In the genomic region with DNA sequence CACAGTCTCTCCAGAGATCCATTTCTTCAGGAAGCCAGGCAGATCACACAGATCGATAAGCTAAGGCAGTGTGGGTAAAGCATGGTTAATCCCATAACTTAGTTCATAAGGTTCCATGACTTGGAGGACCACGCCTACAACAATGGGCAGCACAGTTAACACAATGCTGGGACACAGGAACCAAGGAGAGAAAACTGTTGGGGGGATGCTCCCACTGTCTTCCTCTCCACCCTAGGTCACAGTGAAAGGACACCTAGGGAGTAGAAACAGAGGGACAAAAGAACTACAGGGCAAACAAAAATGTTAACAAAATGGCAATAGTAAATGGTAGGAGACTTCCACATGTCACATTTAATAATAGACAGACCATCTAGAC, we compare ENCODE assay signal across 1 cellular context.
TF ChIP-seq lines count a peak whose summit lies in the region.

No MANE protein-coding gene starts in this region.

TF ChIP-seq in GM23338, 12 proteins besides CTCF, POLR2A, EP300 and RAD21 (continued from another document):
- TF ChIP-seq, protein P1, sequence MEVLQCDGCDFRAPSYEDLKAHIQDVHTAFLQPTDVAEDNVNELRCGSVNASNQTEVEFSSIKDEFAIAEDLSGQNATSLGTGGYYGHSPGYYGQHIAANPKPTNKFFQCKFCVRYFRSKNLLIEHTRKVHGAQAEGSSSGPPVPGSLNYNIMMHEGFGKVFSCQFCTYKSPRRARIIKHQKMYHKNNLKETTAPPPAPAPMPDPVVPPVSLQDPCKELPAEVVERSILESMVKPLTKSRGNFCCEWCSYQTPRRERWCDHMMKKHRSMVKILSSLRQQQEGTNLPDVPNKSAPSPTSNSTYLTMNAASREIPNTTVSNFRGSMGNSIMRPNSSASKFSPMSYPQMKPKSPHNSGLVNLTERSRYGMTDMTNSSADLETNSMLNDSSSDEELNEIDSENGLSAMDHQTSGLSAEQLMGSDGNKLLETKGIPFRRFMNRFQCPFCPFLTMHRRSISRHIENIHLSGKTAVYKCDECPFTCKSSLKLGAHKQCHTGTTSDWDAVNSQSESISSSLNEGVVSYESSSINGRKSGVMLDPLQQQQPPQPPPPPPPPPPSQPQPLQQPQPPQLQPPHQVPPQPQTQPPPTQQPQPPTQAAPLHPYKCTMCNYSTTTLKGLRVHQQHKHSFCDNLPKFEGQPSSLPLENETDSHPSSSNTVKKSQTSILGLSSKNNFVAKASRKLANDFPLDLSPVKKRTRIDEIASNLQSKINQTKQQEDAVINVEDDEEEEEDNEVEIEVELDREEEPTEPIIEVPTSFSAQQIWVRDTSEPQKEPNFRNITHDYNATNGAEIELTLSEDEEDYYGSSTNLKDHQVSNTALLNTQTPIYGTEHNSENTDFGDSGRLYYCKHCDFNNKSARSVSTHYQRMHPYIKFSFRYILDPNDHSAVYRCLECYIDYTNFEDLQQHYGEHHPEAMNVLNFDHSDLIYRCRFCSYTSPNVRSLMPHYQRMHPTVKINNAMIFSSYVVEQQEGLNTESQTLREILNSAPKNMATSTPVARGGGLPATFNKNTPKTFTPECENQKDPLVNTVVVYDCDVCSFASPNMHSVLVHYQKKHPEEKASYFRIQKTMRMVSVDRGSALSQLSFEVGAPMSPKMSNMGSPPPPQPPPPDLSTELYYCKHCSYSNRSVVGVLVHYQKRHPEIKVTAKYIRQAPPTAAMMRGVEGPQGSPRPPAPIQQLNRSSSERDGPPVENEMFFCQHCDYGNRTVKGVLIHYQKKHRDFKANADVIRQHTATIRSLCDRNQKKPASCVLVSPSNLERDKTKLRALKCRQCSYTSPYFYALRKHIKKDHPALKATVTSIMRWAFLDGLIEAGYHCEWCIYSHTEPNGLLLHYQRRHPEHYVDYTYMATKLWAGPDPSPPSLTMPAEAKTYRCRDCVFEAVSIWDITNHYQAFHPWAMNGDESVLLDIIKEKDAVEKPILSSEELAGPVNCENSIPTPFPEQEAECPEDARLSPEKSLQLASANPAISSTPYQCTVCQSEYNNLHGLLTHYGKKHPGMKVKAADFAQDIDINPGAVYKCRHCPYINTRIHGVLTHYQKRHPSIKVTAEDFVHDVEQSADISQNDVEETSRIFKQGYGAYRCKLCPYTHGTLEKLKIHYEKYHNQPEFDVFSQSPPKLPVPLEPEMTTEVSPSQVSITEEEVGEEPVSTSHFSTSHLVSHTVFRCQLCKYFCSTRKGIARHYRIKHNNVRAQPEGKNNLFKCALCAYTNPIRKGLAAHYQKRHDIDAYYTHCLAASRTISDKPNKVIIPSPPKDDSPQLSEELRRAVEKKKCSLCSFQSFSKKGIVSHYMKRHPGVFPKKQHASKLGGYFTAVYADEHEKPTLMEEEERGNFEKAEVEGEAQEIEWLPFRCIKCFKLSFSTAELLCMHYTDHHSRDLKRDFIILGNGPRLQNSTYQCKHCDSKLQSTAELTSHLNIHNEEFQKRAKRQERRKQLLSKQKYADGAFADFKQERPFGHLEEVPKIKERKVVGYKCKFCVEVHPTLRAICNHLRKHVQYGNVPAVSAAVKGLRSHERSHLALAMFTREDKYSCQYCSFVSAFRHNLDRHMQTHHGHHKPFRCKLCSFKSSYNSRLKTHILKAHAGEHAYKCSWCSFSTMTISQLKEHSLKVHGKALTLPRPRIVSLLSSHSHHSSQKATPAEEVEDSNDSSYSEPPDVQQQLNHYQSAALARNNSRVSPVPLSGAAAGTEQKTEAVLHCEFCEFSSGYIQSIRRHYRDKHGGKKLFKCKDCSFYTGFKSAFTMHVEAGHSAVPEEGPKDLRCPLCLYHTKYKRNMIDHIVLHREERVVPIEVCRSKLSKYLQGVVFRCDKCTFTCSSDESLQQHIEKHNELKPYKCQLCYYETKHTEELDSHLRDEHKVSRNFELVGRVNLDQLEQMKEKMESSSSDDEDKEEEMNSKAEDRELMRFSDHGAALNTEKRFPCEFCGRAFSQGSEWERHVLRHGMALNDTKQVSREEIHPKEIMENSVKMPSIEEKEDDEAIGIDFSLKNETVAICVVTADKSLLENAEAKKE (CRISPR knock-in tag; IDR thresholded peaks at IDR 0.05), result no peak
- TF ChIP-seq ZNF331 (CRISPR knock-in tag; IDR thresholded peaks at IDR 0.05; ENCODE audit: low read depth) (no peak), NANOG (IDR thresholded peaks at IDR 0.05; ENCODE audit: borderline replicate concordance) (no peak), EZH2 (IDR thresholded peaks at IDR 0.05; ENCODE audit: low read depth, unreplicated experiment) (no peak), ETS1 (IDR thresholded peaks at IDR 0.05) (no peak), STAT1 (IDR thresholded peaks at IDR 0.05; ENCODE audit: unreplicated experiment) (no peak)
- TF ChIP-seq, protein P2, sequence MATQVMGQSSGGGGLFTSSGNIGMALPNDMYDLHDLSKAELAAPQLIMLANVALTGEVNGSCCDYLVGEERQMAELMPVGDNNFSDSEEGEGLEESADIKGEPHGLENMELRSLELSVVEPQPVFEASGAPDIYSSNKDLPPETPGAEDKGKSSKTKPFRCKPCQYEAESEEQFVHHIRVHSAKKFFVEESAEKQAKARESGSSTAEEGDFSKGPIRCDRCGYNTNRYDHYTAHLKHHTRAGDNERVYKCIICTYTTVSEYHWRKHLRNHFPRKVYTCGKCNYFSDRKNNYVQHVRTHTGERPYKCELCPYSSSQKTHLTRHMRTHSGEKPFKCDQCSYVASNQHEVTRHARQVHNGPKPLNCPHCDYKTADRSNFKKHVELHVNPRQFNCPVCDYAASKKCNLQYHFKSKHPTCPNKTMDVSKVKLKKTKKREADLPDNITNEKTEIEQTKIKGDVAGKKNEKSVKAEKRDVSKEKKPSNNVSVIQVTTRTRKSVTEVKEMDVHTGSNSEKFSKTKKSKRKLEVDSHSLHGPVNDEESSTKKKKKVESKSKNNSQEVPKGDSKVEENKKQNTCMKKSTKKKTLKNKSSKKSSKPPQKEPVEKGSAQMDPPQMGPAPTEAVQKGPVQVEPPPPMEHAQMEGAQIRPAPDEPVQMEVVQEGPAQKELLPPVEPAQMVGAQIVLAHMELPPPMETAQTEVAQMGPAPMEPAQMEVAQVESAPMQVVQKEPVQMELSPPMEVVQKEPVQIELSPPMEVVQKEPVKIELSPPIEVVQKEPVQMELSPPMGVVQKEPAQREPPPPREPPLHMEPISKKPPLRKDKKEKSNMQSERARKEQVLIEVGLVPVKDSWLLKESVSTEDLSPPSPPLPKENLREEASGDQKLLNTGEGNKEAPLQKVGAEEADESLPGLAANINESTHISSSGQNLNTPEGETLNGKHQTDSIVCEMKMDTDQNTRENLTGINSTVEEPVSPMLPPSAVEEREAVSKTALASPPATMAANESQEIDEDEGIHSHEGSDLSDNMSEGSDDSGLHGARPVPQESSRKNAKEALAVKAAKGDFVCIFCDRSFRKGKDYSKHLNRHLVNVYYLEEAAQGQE (IDR thresholded peaks at IDR 0.05; ENCODE audit: unreplicated experiment), result no peak
TF ChIP-seq in GM23338: peak in this region for 0.
